Comparison of ENCODE assay signal across 8 cellular contexts in genomic region chr1:214123061-214123784, GRCh38.
DNase-seq lines count a peak whose midpoint lies in the region; ATAC-seq and TF ChIP-seq lines count a peak whose summit lies in the region.

No MANE protein-coding gene starts in this region.

- H3K4me3 ChIP-seq in retinal pigment epithelial cell (ENCODE audit: low read length) = no peak overlapping the region

- DNase-seq in AML-193 (lab: John Stamatoyannopoulos, UW) (peak; percentile 18 to 19), NCI-H446 treated with DMSO at 0.1 percent for 48 hours (lab: John Stamatoyannopoulos, UW) (peak; percentile 69), amniotic stem cell (lab: John Stamatoyannopoulos, UW) (peak; percentile 48), left ventricle myocardium superior (peak; percentile 46), retinal pigment epithelial cell (ENCODE audit: low read depth) (peak; percentile 39)

- peak; percentile 70 for TF ChIP-seq CTCF in retinal pigment epithelial cell (conservative IDR thresholded peaks at IDR 0.05; ENCODE audit: low read depth, low read length)

- peak; percentile 63 for ATAC-seq in GM18858 (IDR thresholded peaks at IDR 0.05; ENCODE audit: unreplicated experiment)
- ATAC-seq in HG03442 (IDR thresholded peaks at IDR 0.05; ENCODE audit: unreplicated experiment) = peak; percentile 86
- ATAC-seq in left ventricle myocardium superior = peak; percentile 89
- ATAC-seq in GM19397 (IDR thresholded peaks at IDR 0.05; ENCODE audit: unreplicated experiment) = no peak

- intact Hi-C loops in left ventricle myocardium superior (cut with micrococcal nuclease) = loop anchor here (5.0 to 10.0 kb wide), 2 partner anchors 558 to 751 kb away; no protein-coding TSS in a partner anchor

Comparison
In these comparisons a context has a peak if more than half of its experiments do, and no peak if none do; other contexts are left out.
1. DNase-seq: peak in every context shown above with its lines; median percentile 69 in NCI-H446 treated with DMSO at 0.1 percent for 48 hours; 48 in amniotic stem cell; 46 in left ventricle myocardium superior; 39 in retinal pigment epithelial cell; 18 in AML-193.